Comparison of ENCODE assay signal across 16 cellular contexts in the genomic region with DNA sequence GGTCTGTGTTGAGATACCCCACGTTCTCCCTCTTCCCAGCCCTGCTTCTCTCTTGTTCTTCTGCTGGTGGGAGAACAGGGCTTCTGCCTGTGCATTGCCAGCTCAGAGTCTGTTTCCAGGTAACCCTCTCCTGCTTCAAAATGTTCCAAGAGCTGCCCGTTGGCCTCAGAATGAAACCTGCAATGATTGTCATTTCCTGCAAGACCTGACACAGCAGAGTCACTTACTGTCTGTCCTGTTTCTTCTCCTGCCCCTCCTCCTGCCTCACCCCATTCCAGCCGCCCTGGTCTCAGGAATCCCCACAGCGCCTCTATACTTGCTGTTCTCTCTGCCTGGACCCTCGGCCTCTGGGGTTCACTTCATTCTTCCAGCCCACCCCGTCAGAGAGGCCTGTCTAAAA.
DNase-seq lines count a peak whose midpoint lies in the region; ATAC-seq and TF ChIP-seq lines count a peak whose summit lies in the region.
"Had no signal": no experiment of that assay in that cellular context is flagged by ENCODE, and none has a peak within 500 bp of the region (broad histone marks: within the 10 kb centered on the region; RNA-seq: fewer than 3 reads in every experiment).

No MANE protein-coding gene starts in this region.

- DNase-seq in activated CD8-positive, alpha-beta memory T cell treated with anti-CD3 and anti-CD28 coated beads, Interleukin-2, amount 10 ng/mL, durations not matched to agents 7 days and 5 days, result no peak
- no peak for DNase-seq in activated CD8-positive, alpha-beta memory T cell treated with anti-CD3 and anti-CD28 coated beads, Interleukin-2, amount 50 U/mL, for 48 hours
- peak; percentile 66 for DNase-seq in GM12865 (ENCODE audit: low read depth)
- no peak for DNase-seq in nucleus accumbens (lab: John Stamatoyannopoulos, UW)
- no peak for DNase-seq in NCI-H2029 (lab: John Stamatoyannopoulos, UW)
- DNase-seq: CD8-positive, alpha-beta memory T cell; DMS79; H7; NCI-H1436; NCI-H2081; NCI-H510A; NCI-H774 had no signal

- no peak overlapping the region for H3K4me3 Mint-ChIP-seq in activated CD8-positive, alpha-beta memory T cell treated with anti-CD3 and anti-CD28 coated beads, Interleukin-2, amount 10 ng/mL, durations not matched to agents 7 days and 5 days
- H3K4me3 Mint-ChIP-seq in activated T-helper 17 cell treated with anti-CD3 and anti-CD28 coated beads, Interleukin-2, amount 50 U/mL, for 72 hours, result peak overlapping the region; percentile 4
- peak overlapping the region; percentile 42 for H3K4me3 Mint-ChIP-seq in stimulated activated memory B cell treated with anti-CD40 and anti-IgM and Interleukin-4, amounts not matched to agents 10 μg/mL and 1 μg/mL and 100 μg/mL, for 72 hours
- H3K4me3 Mint-ChIP-seq: CD8-positive, alpha-beta memory T cell had no signal

- ATAC-seq in activated CD8-positive, alpha-beta memory T cell treated with anti-CD3 and anti-CD28 coated beads, Interleukin-2, amount 10 ng/mL, durations not matched to agents 7 days and 5 days, result peak; percentile 30
- ATAC-seq in activated T-helper 17 cell treated with anti-CD3 and anti-CD28 coated beads, Interleukin-2, amount 50 U/mL, for 72 hours (replicated peaks), result peak; percentile 20
- ATAC-seq in stimulated activated memory B cell treated with anti-CD40 and anti-IgM and Interleukin-4, amounts not matched to agents 10 μg/mL and 1 μg/mL and 100 μg/mL, for 72 hours, result no peak
- ATAC-seq: Right ventricle myocardium inferior had no signal

- no peak for TF ChIP-seq CTCF in GM12865 (IDR thresholded peaks at IDR 0.05; ENCODE audit: insufficient read depth, low read depth, low read length, missing control alignments)

- no peak overlapping the region for H3K27ac Mint-ChIP-seq in activated CD8-positive, alpha-beta memory T cell treated with anti-CD3 and anti-CD28 coated beads, Interleukin-2, amount 10 ng/mL, durations not matched to agents 7 days and 5 days
- peak overlapping the region; percentile 18 for H3K27ac Mint-ChIP-seq in activated T-helper 17 cell treated with anti-CD3 and anti-CD28 coated beads, Interleukin-2, amount 50 U/mL, for 72 hours
- H3K27ac Mint-ChIP-seq in stimulated activated memory B cell treated with anti-CD40 and anti-IgM and Interleukin-4, amounts not matched to agents 10 μg/mL and 1 μg/mL and 100 μg/mL, for 72 hours, result peak overlapping the region; percentile 89
- H3K27ac Mint-ChIP-seq: CD8-positive, alpha-beta memory T cell had no signal

- peaks cover 25% of the 10 kb centered on the region for H3K27me3 Mint-ChIP-seq in activated CD8-positive, alpha-beta memory T cell treated with anti-CD3 and anti-CD28 coated beads, Interleukin-2, amount 10 ng/mL, durations not matched to agents 7 days and 5 days
- peaks cover 9% of the 10 kb centered on the region for H3K27me3 Mint-ChIP-seq in activated T-helper 17 cell treated with anti-CD3 and anti-CD28 coated beads, Interleukin-2, amount 50 U/mL, for 72 hours
- H3K27me3 Mint-ChIP-seq in stimulated activated memory B cell treated with anti-CD40 and anti-IgM and Interleukin-4, amounts not matched to agents 10 μg/mL and 1 μg/mL and 100 μg/mL, for 72 hours, result no peaks in the 10 kb centered on the region

- peaks cover 22% of the 10 kb centered on the region for H3K4me1 Mint-ChIP-seq in activated CD8-positive, alpha-beta memory T cell treated with anti-CD3 and anti-CD28 coated beads, Interleukin-2, amount 10 ng/mL, durations not matched to agents 7 days and 5 days
- H3K4me1 Mint-ChIP-seq in activated T-helper 17 cell treated with anti-CD3 and anti-CD28 coated beads, Interleukin-2, amount 50 U/mL, for 72 hours, result peaks cover 19% of the 10 kb centered on the region
- H3K4me1 Mint-ChIP-seq in stimulated activated memory B cell treated with anti-CD40 and anti-IgM and Interleukin-4, amounts not matched to agents 10 μg/mL and 1 μg/mL and 100 μg/mL, for 72 hours, result peaks cover 64% of the 10 kb centered on the region

- no peaks in the 10 kb centered on the region for H3K9me3 Mint-ChIP-seq in activated CD8-positive, alpha-beta memory T cell treated with anti-CD3 and anti-CD28 coated beads, Interleukin-2, amount 10 ng/mL, durations not matched to agents 7 days and 5 days (ENCODE audit: low read depth)
- no peaks in the 10 kb centered on the region for H3K9me3 Mint-ChIP-seq in activated T-helper 17 cell treated with anti-CD3 and anti-CD28 coated beads, Interleukin-2, amount 50 U/mL, for 72 hours
- peaks cover 2% of the 10 kb centered on the region for H3K9me3 Mint-ChIP-seq in stimulated activated memory B cell treated with anti-CD40 and anti-IgM and Interleukin-4, amounts not matched to agents 10 μg/mL and 1 μg/mL and 100 μg/mL, for 72 hours
- H3K9me3 Mint-ChIP-seq: CD8-positive, alpha-beta memory T cell had no signal

- H3K36me3 Mint-ChIP-seq in activated CD8-positive, alpha-beta memory T cell treated with anti-CD3 and anti-CD28 coated beads, Interleukin-2, amount 10 ng/mL, durations not matched to agents 7 days and 5 days, result no peaks in the 10 kb centered on the region
- no peaks in the 10 kb centered on the region for H3K36me3 Mint-ChIP-seq in activated T-helper 17 cell treated with anti-CD3 and anti-CD28 coated beads, Interleukin-2, amount 50 U/mL, for 72 hours (ENCODE audit: low read depth)
- peaks cover 10% of the 10 kb centered on the region for H3K36me3 Mint-ChIP-seq in stimulated activated memory B cell treated with anti-CD40 and anti-IgM and Interleukin-4, amounts not matched to agents 10 μg/mL and 1 μg/mL and 100 μg/mL, for 72 hours
- H3K36me3 Mint-ChIP-seq: CD8-positive, alpha-beta memory T cell had no signal

- CTCF ChIA-PET in activated CD8-positive, alpha-beta memory T cell treated with anti-CD3 and anti-CD28 coated beads, Interleukin-2, amount 10 ng/mL, durations not matched to agents 7 days and 5 days (lab: Charles Lee), result no interaction called here

- no peak overlapping the region for H3K4me3 ChIP-seq in GM12865 (ENCODE audit: low read depth, low read length)
- H3K4me3 ChIP-seq: BLaER1 treated with 17β-estradiol and CSF1 and Interleukin-3, amounts not matched to agents 10 nM and 100 nM had no signal
